ENCODE assay signal across 19 cellular contexts in genomic region chr9:112242147-112242804, GRCh38.
DNase-seq lines count a peak whose midpoint lies in the region; ATAC-seq, FAIRE-seq and TF ChIP-seq lines count a peak whose summit lies in the region.
"Had no signal": no experiment of that assay in that cellular context is flagged by ENCODE, and none has a peak within 500 bp of the region (broad histone marks: within the 10 kb centered on the region; RNA-seq: fewer than 3 reads in every experiment).

No MANE protein-coding gene starts in this region.

- no peaks in the 10 kb centered on the region for H3K9me2 ChIP-seq in PC-3 (replicated peaks; ENCODE audit: low read length)

- no peak overlapping the region for H3K4me3 Mint-ChIP-seq in activated naive CD8-positive, alpha-beta T cell treated with anti-CD3 and anti-CD28 coated beads for 36 hours
- H3K4me3 Mint-ChIP-seq: B cell; CD4-positive, alpha-beta T cell had no signal

- no peak for TF ChIP-seq POLR2A in HepG2 (IDR thresholded peaks at IDR 0.05; ENCODE audit: insufficient read depth in 1 of 2, low read depth in 2 of 2, low read length in 2 of 2)
- TF ChIP-seq POLR2A in right lobe of liver (IDR thresholded peaks at IDR 0.05): no peak

- BruUV-seq in HepG2 (replicated peaks; lab: Mats Ljungman, UMichigan): no TSS peak
- BruUV-seq in PC-3 (replicated peaks; lab: Mats Ljungman, UMichigan): no TSS peak

- over 99% methylated on average over 6 of the region's 6 CpGs for WGBS in HepG2 (ENCODE audit: low lambda C conversion rate)
- WGBS in right lobe of liver (ENCODE audit: insufficient coverage, low coverage, low lambda C conversion rate, missing lambda C conversion rate): 94% methylated on average over 4 of the region's 6 CpGs

- H3K4me3 ChIP-seq in HepG2 (replicated peaks in 1 of 3; ENCODE audit: insufficient read depth in 1 of 3, low read depth in 2 of 3, low read length in 3 of 3) (no peak overlapping the region), right lobe of liver (no peak overlapping the region), PC-3 (ENCODE audit: low read length) (no peak overlapping the region), keratinocyte (ENCODE audit: control insufficient read depth in 2 of 3, extremely low read depth in 1 of 3, insufficient read depth in 2 of 3, low read depth in 1 of 3, low read length in 3 of 3) (no peak overlapping the region)
- H3K4me3 ChIP-seq: HAP-1 had no signal

- in situ Hi-C loops in HepG2 (cut with HindIII; ENCODE audit: extremely low pct_ligation_motif_present, low pct_unique_long_range_greater_than_20kb): no loop called here

- no peaks in the 10 kb centered on the region for H3K27me3 Mint-ChIP-seq in activated naive CD8-positive, alpha-beta T cell treated with anti-CD3 and anti-CD28 coated beads for 36 hours
- H3K27me3 Mint-ChIP-seq: B cell; CD4-positive, alpha-beta T cell had no signal

- dilution Hi-C loops in keratinocyte (cut with MboI; ENCODE audit: extremely low pct_ligation_motif_present, low sequenced_read_pairs): no loop called here

- peaks cover 13% of the 10 kb centered on the region for H3K4me1 Mint-ChIP-seq in activated naive CD8-positive, alpha-beta T cell treated with anti-CD3 and anti-CD28 coated beads for 36 hours

- no peaks in the 10 kb centered on the region for H3K9me3 Mint-ChIP-seq in activated naive CD8-positive, alpha-beta T cell treated with anti-CD3 and anti-CD28 coated beads for 36 hours
- H3K9me3 Mint-ChIP-seq: CD4-positive, alpha-beta T cell had no signal

- DNase-seq in HepG2 (ENCODE audit: low spot score) (no peak), right lobe of liver (no peak), PC-3 (peak; percentile 71), keratinocyte (ENCODE audit: low read depth, low spot score) (no peak), A172 (ENCODE audit: low spot score) (no peak), NCI-H345 treated with DMSO at 0.1 percent for 48 hours (lab: John Stamatoyannopoulos, UW; ENCODE audit: unreplicated experiment) (no peak)
- DNase-seq in stimulated activated CD4-positive, alpha-beta T cell treated with anti-CD3 and anti-CD28 coated beads, Interleukin-1b, Interleukin-23, amount 100 ng/mL, for 48 hours: no peak
- DNase-seq in activated naive CD8-positive, alpha-beta T cell treated with anti-CD3 and anti-CD28 coated beads for 36 hours: no peak
- DNase-seq: C1 segment of cervical spinal cord; CD4-positive, alpha-beta T cell; COR-L47; DMS153; DMS79 treated with DMSO at 0.1 percent for 48 hours; GDM1 had no signal

- no peak overlapping the region for H3K27ac Mint-ChIP-seq in activated naive CD8-positive, alpha-beta T cell treated with anti-CD3 and anti-CD28 coated beads for 36 hours
- H3K27ac Mint-ChIP-seq: B cell; CD4-positive, alpha-beta T cell had no signal

- POLR2A ChIA-PET in HepG2 (lab: Yijun Ruan, JAX) (interaction anchor here (0.6 kb wide), 1 partner anchor 91 kb away, joined by 3 read pairs; no protein-coding TSS in a partner anchor), PC-3 (lab: Charles Lee; ENCODE audit: unreplicated experiment) (no interaction called here)

- TF ChIP-seq CTCF in HepG2 (CRISPR knock-in tag; IDR thresholded peaks at IDR 0.05) (no peak), right lobe of liver (IDR thresholded peaks at IDR 0.05) (no peak), PC-3 (conservative IDR thresholded peaks at IDR 0.05; ENCODE audit: low read depth, low read length) (no peak), keratinocyte (optimal IDR thresholded peaks at IDR 0.05 in 1 of 3, IDR thresholded peaks at IDR 0.05 in 1 of 3, conservative IDR thresholded peaks at IDR 0.05 in 1 of 3; ENCODE audit: extremely low read depth in 1 of 3, insufficient read depth in 2 of 3, low read length in 3 of 3) (no peak)

- no peaks in the 10 kb centered on the region for H3K9me1 ChIP-seq in keratinocyte (ENCODE audit: control insufficient read depth, extremely low read depth, insufficient read depth, low read length)

- H3K4me2 ChIP-seq in HepG2 (ENCODE audit: low read depth, low read length) (no peak overlapping the region), PC-3 (ENCODE audit: low read length) (no peak overlapping the region), keratinocyte (ENCODE audit: control insufficient read depth, extremely low read depth, insufficient read depth, low read depth, low read length) (no peak overlapping the region)

- H2AFZ ChIP-seq in HepG2 (ENCODE audit: low read length) (no peak overlapping the region), PC-3 (ENCODE audit: low read length) (no peak overlapping the region), keratinocyte (ENCODE audit: control insufficient read depth, low read length) (no peak overlapping the region)

- FAIRE-seq in HepG2 (lab: Jason Lieb, UNC): no peak
- no peak for FAIRE-seq in keratinocyte (lab: Jason Lieb, UNC)
- FAIRE-seq: A204.1, D721Med, H1 had no signal

- no peak for ATAC-seq in HepG2
- no peak for ATAC-seq in right lobe of liver
- peak; percentile 89 for ATAC-seq in PC-3

- peaks cover 43% of the 10 kb centered on the region for H3K36me3 Mint-ChIP-seq in activated naive CD8-positive, alpha-beta T cell treated with anti-CD3 and anti-CD28 coated beads for 36 hours

- CTCF ChIA-PET in HepG2 (lab: Yijun Ruan, JAX; ENCODE audit: low intra/inter-chr PET ratio, low total read pairs): no interaction called here
- CTCF ChIA-PET in PC-3 (lab: Charles Lee): no interaction called here

- no peaks in the 10 kb centered on the region for H4K20me1 ChIP-seq in HepG2 (ENCODE audit: insufficient read depth, low read length)
- no peaks in the 10 kb centered on the region for H4K20me1 ChIP-seq in PC-3 (ENCODE audit: low read length)
- H4K20me1 ChIP-seq in keratinocyte (ENCODE audit: control insufficient read depth, extremely low read depth, insufficient read depth, low read length): no peaks in the 10 kb centered on the region

- H3K79me2 ChIP-seq in HepG2 (ENCODE audit: insufficient read depth, low read length) (peaks cover 4% of the 10 kb centered on the region), PC-3 (ENCODE audit: low read length) (peaks cover 6% of the 10 kb centered on the region), keratinocyte (ENCODE audit: control insufficient read depth, insufficient read depth, low read length) (peaks cover 45% of the 10 kb centered on the region)

- no peak for TF ChIP-seq EP300 in HepG2 (IDR thresholded peaks at IDR 0.05; ENCODE audit: low read depth in 2 of 2, low read length in 2 of 2)
- TF ChIP-seq EP300 in HepG2 (CRISPR knock-in tag; IDR thresholded peaks at IDR 0.05; ENCODE audit: borderline replicate concordance): no peak

- no peaks in the 10 kb centered on the region for H3K27me3 ChIP-seq in HepG2 (ENCODE audit: control insufficient read depth in 1 of 2, insufficient read depth in 2 of 2, low read length in 2 of 2)
- H3K27me3 ChIP-seq in right lobe of liver: no peaks in the 10 kb centered on the region
- H3K27me3 ChIP-seq in PC-3 (ENCODE audit: low read length): no peaks in the 10 kb centered on the region
- H3K27me3 ChIP-seq in keratinocyte (ENCODE audit: control insufficient read depth, extremely low read depth, insufficient read depth, low read length): no peaks in the 10 kb centered on the region

- intact Hi-C loops in HepG2 (cut with micrococcal nuclease; ENCODE audit: unreplicated experiment) (no loop called here), right lobe of liver (cut with DNase I) (no loop called here), PC-3 (cut with micrococcal nuclease) (no loop called here)

- H3K9me3 ChIP-seq in HepG2 (ENCODE audit: low read length) (no peaks in the 10 kb centered on the region), right lobe of liver (no peaks in the 10 kb centered on the region), PC-3 (ENCODE audit: low read length) (no peaks in the 10 kb centered on the region), keratinocyte (ENCODE audit: control insufficient read depth, low read depth, low read length) (no peaks in the 10 kb centered on the region)
- H3K9me3 ChIP-seq: HAP-1 had no signal

- H3K9ac ChIP-seq in HepG2 (ENCODE audit: insufficient read depth, low read depth, low read length) (no peak overlapping the region), PC-3 (ENCODE audit: low read length) (no peak overlapping the region), keratinocyte (ENCODE audit: control insufficient read depth, extremely low read depth, insufficient read depth, low read length) (no peak overlapping the region)

- H3K4me1 ChIP-seq in HepG2 (ENCODE audit: insufficient read depth, low read length) (no peaks in the 10 kb centered on the region), right lobe of liver (peaks cover 0 to 11% (median 3%) of the 10 kb centered on the region in 4 donors), PC-3 (ENCODE audit: insufficient read depth, low read length) (peaks cover 15% of the 10 kb centered on the region; the same call in 1 of the 2 replicates), keratinocyte (ENCODE audit: control insufficient read depth, extremely low read depth, insufficient read depth, low read length) (peaks cover 11% of the 10 kb centered on the region)

- peaks cover 3 to 19% of the 10 kb centered on the region in 2 experiments; a peak in 3 of 5 replicates for H3K36me3 ChIP-seq in HepG2 (replicated peaks in 1 of 2; ENCODE audit: control insufficient read depth in 1 of 2, insufficient read depth in 2 of 2, low read length in 2 of 2)
- no peaks in the 10 kb centered on the region for H3K36me3 ChIP-seq in right lobe of liver
- no peaks in the 10 kb centered on the region for H3K36me3 ChIP-seq in PC-3 (ENCODE audit: low read depth, low read length)
- H3K36me3 ChIP-seq in keratinocyte (ENCODE audit: control insufficient read depth in 2 of 2, extremely low read depth in 1 of 2, insufficient read depth in 2 of 2, low read length in 2 of 2): peaks cover 5 to 13% of the 10 kb centered on the region in 2 experiments
- H3K36me3 ChIP-seq: HAP-1 had no signal

- H3F3A ChIP-seq in PC-3 (ENCODE audit: low read length, unreplicated experiment): no peaks in the 10 kb centered on the region

- no peak overlapping the region for H3K27ac ChIP-seq in HepG2 (ENCODE audit: extremely low read length, insufficient read depth, low read length)
- no peak overlapping the region for H3K27ac ChIP-seq in right lobe of liver
- no peak overlapping the region for H3K27ac ChIP-seq in PC-3 (ENCODE audit: low read length)
- H3K27ac ChIP-seq in keratinocyte (ENCODE audit: control insufficient read depth, insufficient read depth, low read length): peak overlapping the region; percentile 14

- no peak for TF ChIP-seq RAD21 in HepG2 (CRISPR knock-in tag; IDR thresholded peaks at IDR 0.05)

TF ChIP-seq in HepG2, 621 proteins besides CTCF, POLR2A, EP300 and RAD21:
- TF ChIP-seq, protein P1, sequence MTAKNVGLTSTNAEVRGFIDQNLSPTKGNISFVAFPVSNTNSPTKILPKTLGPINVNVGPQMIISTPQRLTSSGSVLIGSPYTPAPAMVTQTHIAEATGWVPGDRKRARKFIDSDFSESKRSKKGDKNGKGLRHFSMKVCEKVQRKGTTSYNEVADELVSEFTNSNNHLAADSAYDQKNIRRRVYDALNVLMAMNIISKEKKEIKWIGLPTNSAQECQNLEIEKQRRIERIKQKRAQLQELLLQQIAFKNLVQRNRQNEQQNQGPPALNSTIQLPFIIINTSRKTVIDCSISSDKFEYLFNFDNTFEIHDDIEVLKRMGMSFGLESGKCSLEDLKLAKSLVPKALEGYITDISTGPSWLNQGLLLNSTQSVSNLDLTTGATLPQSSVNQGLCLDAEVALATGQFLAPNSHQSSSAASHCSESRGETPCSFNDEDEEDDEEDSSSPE (CRISPR knock-in tag; IDR thresholded peaks at IDR 0.05): no peak
- peak; percentile 75 for TF ChIP-seq ZNF121 (CRISPR knock-in tag; IDR thresholded peaks at IDR 0.05)
